ENCODE assay signal across 14 cellular contexts in the genomic region with DNA sequence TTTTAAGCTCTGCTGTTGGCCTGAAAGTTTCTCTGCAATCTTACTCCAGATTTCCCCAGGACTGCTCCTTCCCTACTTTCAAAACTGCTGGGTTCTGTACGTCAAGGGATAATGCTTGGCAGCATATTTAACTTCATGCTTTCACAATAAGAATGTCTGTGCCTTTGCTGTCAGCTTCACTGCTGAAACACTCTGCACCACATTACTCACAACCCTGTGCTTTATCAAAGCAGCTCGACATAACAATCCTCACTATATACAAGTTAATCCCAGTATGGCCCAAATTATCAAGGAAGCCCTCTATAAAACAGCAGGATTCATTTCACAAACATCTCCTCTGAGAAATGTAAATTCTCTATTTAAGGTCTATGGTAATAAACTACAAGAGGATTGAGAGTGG. TPM values are rescaled to one million over a fixed set of nuclear protein-coding genes. Genes with fewer than 3 reads are reported as not detected.
DNase-seq lines count a peak whose midpoint lies in the region; ATAC-seq and TF ChIP-seq lines count a peak whose summit lies in the region.
"Had no signal": no experiment of that assay in that cellular context is flagged by ENCODE, and none has a peak within 500 bp of the region (broad histone marks: within the 10 kb centered on the region; RNA-seq: fewer than 3 reads in every experiment).

No MANE protein-coding gene starts in this region.

- no peak overlapping the region for H3K27ac Mint-ChIP-seq in CD4-positive, alpha-beta T cell
- H3K27ac Mint-ChIP-seq: activated T-helper 17 cell treated with anti-CD3 and anti-CD28 coated beads, Interleukin-2, amount 50 U/mL, for 72 hours; stimulated activated naive CD8-positive, alpha-beta T cell treated with anti-CD3 and anti-CD28 coated beads, Interleukin-15, Interleukin-2, amounts not matched to agents 100 ng/mL and 50 ng/mL, for 24 hours had no signal

- H3K4me1 ChIP-seq in psoas muscle, result peaks cover 84% of the 10 kb centered on the region

- WGBS in psoas muscle, 3 donors, result 18 to 43% (median 25%) methylated on average over 2 of the region's 2 CpGs

- no peaks in the 10 kb centered on the region for H3K27me3 Mint-ChIP-seq in CD4-positive, alpha-beta T cell
- H3K27me3 Mint-ChIP-seq: activated T-helper 17 cell treated with anti-CD3 and anti-CD28 coated beads, Interleukin-2, amount 50 U/mL, for 72 hours; stimulated activated naive CD8-positive, alpha-beta T cell treated with anti-CD3 and anti-CD28 coated beads, Interleukin-15, Interleukin-2, amounts not matched to agents 100 ng/mL and 50 ng/mL, for 24 hours had no signal

- H3K9me3 Mint-ChIP-seq in CD4-positive, alpha-beta T cell, result no peaks in the 10 kb centered on the region
- H3K9me3 Mint-ChIP-seq: activated T-helper 17 cell treated with anti-CD3 and anti-CD28 coated beads, Interleukin-2, amount 50 U/mL, for 72 hours; CD4-positive, alpha-beta memory T cell; stimulated activated naive CD8-positive, alpha-beta T cell treated with anti-CD3 and anti-CD28 coated beads, Interleukin-15, Interleukin-2, amounts not matched to agents 100 ng/mL and 50 ng/mL, for 24 hours had no signal

- H3K4me3 Mint-ChIP-seq in CD4-positive, alpha-beta T cell, result no peak overlapping the region
- H3K4me3 Mint-ChIP-seq: activated T-helper 17 cell treated with anti-CD3 and anti-CD28 coated beads, Interleukin-2, amount 50 U/mL, for 72 hours; CD4-positive, alpha-beta memory T cell; stimulated activated naive CD8-positive, alpha-beta T cell treated with anti-CD3 and anti-CD28 coated beads, Interleukin-15, Interleukin-2, amounts not matched to agents 100 ng/mL and 50 ng/mL, for 24 hours had no signal

- peaks cover 8% of the 10 kb centered on the region for H3K4me1 Mint-ChIP-seq in CD4-positive, alpha-beta T cell (ENCODE audit: low read depth)

- no peak overlapping the region for H3K4me3 ChIP-seq in AG10803 (ENCODE audit: low read length)
- H3K4me3 ChIP-seq in psoas muscle, result no peak overlapping the region

- peaks cover 0 to 24% of the 10 kb centered on the region in 2 donors for H3K36me3 ChIP-seq in psoas muscle (ENCODE audit: insufficient read depth in 1 of 2, low read depth in 1 of 2)

- POLR2A ChIA-PET in CD4-positive, alpha-beta T cell (lab: Charles Lee), result no interaction called here

- ATAC-seq in psoas muscle (peak in 3 of 4 donors; percentile 46 to 64 (median 62)), HG03196 (IDR thresholded peaks at IDR 0.05; ENCODE audit: unreplicated experiment) (no peak), GM21528 (IDR thresholded peaks at IDR 0.05; ENCODE audit: low FRiP score, unreplicated experiment) (no peak)
- ATAC-seq in CD4-positive, alpha-beta T cell (ENCODE audit: poor library complexity), result no peak
- ATAC-seq: activated T-helper 17 cell treated with anti-CD3 and anti-CD28 coated beads, Interleukin-2, amount 50 U/mL, for 72 hours had no signal

- peak overlapping the region; percentile 31 for H3K27ac ChIP-seq in VCaP
- peak overlapping the region; percentile 37 for H3K27ac ChIP-seq in psoas muscle
- no peak overlapping the region for H3K27ac ChIP-seq in CD4-positive, alpha-beta T cell (ENCODE audit: low read depth, low read length)

- no peaks in the 10 kb centered on the region for H3K36me3 Mint-ChIP-seq in CD4-positive, alpha-beta T cell (ENCODE audit: low read depth)
- H3K36me3 Mint-ChIP-seq: CD4-positive, alpha-beta memory T cell had no signal

- H3K9me3 ChIP-seq in psoas muscle, result no peaks in the 10 kb centered on the region
- H3K9me3 ChIP-seq in CD4-positive, alpha-beta T cell (ENCODE audit: control insufficient read depth, low read length), result no peaks in the 10 kb centered on the region

- intact Hi-C loops in psoas muscle (cut with DNase I), result no loop called here
- intact Hi-C loops in CD4-positive, alpha-beta T cell (cut with DNase I, micrococcal nuclease), result no loop called here

- CTCF ChIA-PET in CD4-positive, alpha-beta T cell (lab: Charles Lee), result no interaction called here

- no peak for TF ChIP-seq CTCF in AG10803 (conservative IDR thresholded peaks at IDR 0.05; ENCODE audit: low read length)
- no peak for TF ChIP-seq CTCF in VCaP (conservative IDR thresholded peaks at IDR 0.05)
- TF ChIP-seq CTCF in psoas muscle (IDR thresholded peaks at IDR 0.05), result no peak
- TF ChIP-seq CTCF in CD4-positive, alpha-beta T cell (IDR thresholded peaks at IDR 0.05), result no peak

- no peaks in the 10 kb centered on the region for H3K27me3 ChIP-seq in psoas muscle (ENCODE audit: insufficient read depth in 3 of 3, low read length in 2 of 3)
- no peaks in the 10 kb centered on the region for H3K27me3 ChIP-seq in CD4-positive, alpha-beta T cell (ENCODE audit: control insufficient read depth, insufficient read depth, low read length)

- DNase-seq in AG10803 (ENCODE audit: low read depth) (peak; percentile 87), foreskin melanocyte (peak; percentile 76), psoas muscle (no peak), HT-29 (ENCODE audit: low spot score) (no peak)
- DNase-seq in CD4-positive, alpha-beta T cell, result no peak
- DNase-seq: activated CD4-positive, alpha-beta T cell treated with anti-CD3 and anti-CD28 coated beads for 1 hour; CD4-positive, alpha-beta memory T cell; NCI-H345; stimulated activated CD4-positive, alpha-beta T cell treated with anti-CD3 and anti-CD28 coated beads, Interleukin-2, amount 100 ng/mL, for 24 hours had no signal

RNA-seq across cellular contexts. Expression of gene LATS2, which starts 17.5 kb away (rescaled TPM):
- 10 to 100 TPM; 23.7 to 27.4 (median 26.1) TPM for total RNA-seq in psoas muscle
- polyA plus RNA-seq in psoas muscle, result 10 to 100 TPM in 2 of 3 donors, 1 to 10 TPM in 1; 6.0 to 13.9 (median 10.0) TPM
- 1 to 10 TPM; 6.2 to 6.5 TPM for total RNA-seq in CD4-positive, alpha-beta T cell
- total RNA-seq in HT-29 (2014; rRNA removed; shearing (Covaris generic)), result 18.3 and 25.1 TPM in 2 replicates

Comparison
In these comparisons a context has a peak if more than half of its experiments do, and no peak if none do; other contexts are left out.
1. DNase-seq: peak in AG10803 (single experiment) and foreskin melanocyte (single experiment); none in psoas muscle (0 of 2), CD4-positive, alpha-beta T cell (0 of 10) and HT-29 (single experiment).
2. ATAC-seq: peak in psoas muscle (3 of 4); none in HG03196 (single experiment), CD4-positive, alpha-beta T cell (single experiment) and GM21528 (single experiment).